ENCODE assay signal across 8 cellular contexts in genomic region chr5:65481171-65481575, GRCh38.
DNase-seq lines count a peak whose midpoint lies in the region; ATAC-seq and TF ChIP-seq lines count a peak whose summit lies in the region.

No MANE protein-coding gene starts in this region.

- H3K4me1 ChIP-seq in iPS-18a (ENCODE audit: control insufficient read depth, low read depth, low read length) (peaks cover 33% of the 10 kb centered on the region), subcutaneous abdominal adipose tissue (ENCODE audit: control insufficient read depth in 5 of 5, insufficient read depth in 5 of 5, low read length in 5 of 5) (peaks cover 2 to 34% (median 26%) of the 10 kb centered on the region in 5 donors)

- in situ Hi-C loops in GM13976 (cut with MboI; ENCODE audit: low sequenced_read_pairs, unreplicated experiment) = loop anchor here (5.0 to 25.0 kb wide), 3 partner anchors 526 to 844 kb away; no protein-coding TSS in a partner anchor

- H3K27ac ChIP-seq in WERI-Rb-1 = no peak overlapping the region
- peak overlapping the region; percentile 80 for H3K27ac ChIP-seq in iPS-18a (ENCODE audit: low read length)
- H3K27ac ChIP-seq in subcutaneous abdominal adipose tissue (ENCODE audit: low read depth, low read length) = peak overlapping the region; percentile 96

- no peaks in the 10 kb centered on the region for H3K36me3 ChIP-seq in WERI-Rb-1
- no peaks in the 10 kb centered on the region for H3K36me3 ChIP-seq in iPS-18a (ENCODE audit: control insufficient read depth, low read depth, low read length)
- no peaks in the 10 kb centered on the region for H3K36me3 ChIP-seq in subcutaneous abdominal adipose tissue (ENCODE audit: control insufficient read depth in 5 of 5, insufficient read depth in 5 of 5, low read length in 5 of 5)

- H3K4me3 ChIP-seq in WERI-Rb-1 (ENCODE audit: low read depth, low read length) = peak overlapping the region; percentile 49
- H3K4me3 ChIP-seq in iPS-18a (ENCODE audit: low read length) = peak overlapping the region; percentile 66
- peak overlapping the region; percentile 73 to 94 (median 84) for H3K4me3 ChIP-seq in subcutaneous abdominal adipose tissue (ENCODE audit: low read depth in 1 of 5, low read length in 5 of 5)

- H3K27me3 ChIP-seq in WERI-Rb-1 (ENCODE audit: insufficient read depth, low read depth, severe bottlenecking) (no peaks in the 10 kb centered on the region), iPS-18a (ENCODE audit: control insufficient read depth, insufficient read depth, low read length) (peaks cover 16% of the 10 kb centered on the region), subcutaneous abdominal adipose tissue (ENCODE audit: control insufficient read depth in 5 of 5, insufficient read depth in 4 of 5, low read length in 5 of 5) (no peaks in the 10 kb centered on the region)

- ATAC-seq in HG02588 (IDR thresholded peaks at IDR 0.05; ENCODE audit: unreplicated experiment) = peak; percentile 22

- H3K9ac ChIP-seq in iPS-18a (ENCODE audit: low read length) (peak overlapping the region; percentile 78), subcutaneous abdominal adipose tissue (ENCODE audit: low read length in 5 of 5) (peak overlapping the region in 4 of 5 donors; percentile 58 to 80 (median 75))

- no peak for TF ChIP-seq CTCF in WERI-Rb-1 (IDR thresholded peaks at IDR 0.05; ENCODE audit: low read depth, low read length)
- TF ChIP-seq CTCF in GM13976 (IDR thresholded peaks at IDR 0.05; ENCODE audit: borderline replicate concordance, control extremely low read depth, extremely low read depth, insufficient read depth, missing control alignments) = no peak

- H3K9me3 ChIP-seq in WERI-Rb-1 (ENCODE audit: severe bottlenecking) = no peaks in the 10 kb centered on the region
- no peaks in the 10 kb centered on the region for H3K9me3 ChIP-seq in iPS-18a (ENCODE audit: control insufficient read depth, low read depth, low read length)
- H3K9me3 ChIP-seq in subcutaneous abdominal adipose tissue (ENCODE audit: control insufficient read depth in 5 of 5, low read length in 5 of 5) = no peaks in the 10 kb centered on the region

- DNase-seq in ELR (ENCODE audit: low read depth) = peak; percentile 39
- DNase-seq in WERI-Rb-1 = no peak
- no peak for DNase-seq in GM13976 (ENCODE audit: low spot score)
- DNase-seq in NCI-H146 treated with DMSO at 0.1 percent for 48 hours (lab: John Stamatoyannopoulos, UW; ENCODE audit: unreplicated experiment) = no peak
- no peak for DNase-seq in activated gamma-delta T cell treated with Interleukin-2 at 50 U/mL for 16 hours
